ENCODE assay signal across 8 cellular contexts in the genomic region with DNA sequence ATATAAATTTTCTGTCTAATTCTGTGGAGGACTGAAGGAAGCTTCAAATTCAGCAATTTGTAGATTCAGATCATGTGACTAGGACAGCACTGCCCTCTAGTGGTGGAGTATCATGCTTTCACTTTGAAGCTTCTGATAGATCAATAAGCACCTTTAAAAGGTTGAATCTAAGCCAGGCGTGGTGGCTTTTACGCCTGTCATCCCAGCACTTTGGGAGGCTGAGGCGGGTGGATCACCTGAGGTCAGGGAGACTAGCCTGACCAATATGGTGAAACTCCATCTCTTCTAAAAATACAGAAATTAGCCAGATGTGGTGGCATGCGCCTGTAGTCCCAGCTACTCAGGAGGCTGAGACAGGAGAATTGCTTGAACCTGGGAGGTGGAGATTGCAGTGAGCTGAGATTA. TPM values are rescaled to one million over a fixed set of nuclear protein-coding genes. Genes with fewer than 3 reads are reported as not detected.
DNase-seq lines count a peak whose midpoint lies in the region; ATAC-seq and TF ChIP-seq lines count a peak whose summit lies in the region.
"Not testable (repeated sequence)": the region's sequence is repeated elsewhere in the genome, so short reads cannot be mapped to it uniquely, and the experiment has no call there.

No MANE protein-coding gene starts in this region.

- H3K27me3 Mint-ChIP-seq in CD4-positive, CD25-positive, alpha-beta regulatory T cell = peaks cover 23% of the 10 kb centered on the region

- not testable (repeated sequence) for H3K9me3 ChIP-seq in CD4-positive, CD25-positive, alpha-beta regulatory T cell (ENCODE audit: control insufficient read depth in 2 of 2, low read length in 2 of 2); HCT116 (ENCODE audit: control insufficient read depth in 1 of 2, insufficient read depth in 1 of 2, low read depth in 1 of 2, low read length in 2 of 2); SU-DHL-6 (ENCODE audit: insufficient read depth, low read length); fibroblast of lung (ENCODE audit: control insufficient read depth, insufficient read depth, low read depth, low read length)

- peaks cover 99% of the 10 kb centered on the region for H3K79me2 ChIP-seq in HCT116 (ENCODE audit: insufficient read depth, low read length)
- not testable (repeated sequence) for H3K79me2 ChIP-seq in SU-DHL-6 (ENCODE audit: insufficient read depth, low read length)
- H3K79me2 ChIP-seq in fibroblast of lung (ENCODE audit: control insufficient read depth, insufficient read depth, low read length) = peaks cover 71% of the 10 kb centered on the region

- not testable (repeated sequence) for H3K36me3 Mint-ChIP-seq in CD4-positive, CD25-positive, alpha-beta regulatory T cell

- peak; percentile 49 to 72 (median 65); a peak in 5 of 6 replicates for TF ChIP-seq CTCF in HCT116 (IDR thresholded peaks at IDR 0.05 in 2 of 3, conservative IDR thresholded peaks at IDR 0.05 in 1 of 3; ENCODE audit: borderline replicate concordance in 1 of 3, insufficient read depth in 1 of 3, low read depth in 2 of 3, low read length in 2 of 3)
- peak; percentile 77 for TF ChIP-seq CTCF in SU-DHL-6 (IDR thresholded peaks at IDR 0.05; ENCODE audit: insufficient read depth, low read length, poor library complexity, severe bottlenecking)
- peak; percentile 59 to 70 for TF ChIP-seq CTCF in fibroblast of lung (conservative IDR thresholded peaks at IDR 0.05 in 1 of 2, IDR thresholded peaks at IDR 0.05 in 1 of 2; ENCODE audit: low read depth in 1 of 2, low read length in 2 of 2)

- RAD21 ChIA-PET in HCT116 (lab: Charles Lee; ENCODE audit: low non-redundant PET in 1 of 2, low total read pairs in 2 of 2, uncharacterized antibody in 2 of 2, unreplicated experiment in 2 of 2) = interaction anchor here (0.5 to 1.1 kb wide), 4 partner anchors 21 to 108 kb away, joined by 3 to 5 read pairs (median 4); no protein-coding TSS in a partner anchor

- TF ChIP-seq POLR2A in HCT116 (IDR thresholded peaks at IDR 0.05; ENCODE audit: borderline replicate concordance, extremely low read depth, insufficient read depth, insufficient read length) = not testable (repeated sequence)

- H3K4me1 Mint-ChIP-seq in CD4-positive, CD25-positive, alpha-beta regulatory T cell = not testable (repeated sequence)

- H3K4me2 ChIP-seq in HCT116 (ENCODE audit: low read length); SU-DHL-6 (ENCODE audit: low read depth, low read length, poor library complexity, severe bottlenecking); fibroblast of lung (ENCODE audit: extremely low read depth, insufficient read depth, low read length): not testable (repeated sequence)

- intact Hi-C loops in HCT116 (cut with micrococcal nuclease) = loop anchor here (5.0 kb wide), 1 partner anchor 91 kb away; no protein-coding TSS in a partner anchor

- not testable (repeated sequence) for H3K4me3 ChIP-seq in CD4-positive, CD25-positive, alpha-beta regulatory T cell (ENCODE audit: low read depth, low read length); HCT116 (replicated peaks in 1 of 2; ENCODE audit: low read depth in 1 of 2, low read length in 2 of 2); SU-DHL-6 (ENCODE audit: insufficient read depth, low read length, poor library complexity, severe bottlenecking); fibroblast of lung (replicated peaks in 1 of 4; ENCODE audit: control extremely low read depth in 1 of 4, insufficient read depth in 1 of 4, low read depth in 3 of 4, low read length in 4 of 4)

- H3K9me3 Mint-ChIP-seq in CD4-positive, CD25-positive, alpha-beta regulatory T cell = not testable (repeated sequence)

- H3K9ac ChIP-seq in HCT116 (ENCODE audit: low read length); SU-DHL-6 (ENCODE audit: low read length); fibroblast of lung (ENCODE audit: insufficient read depth, low read length): not testable (repeated sequence)

- not testable (repeated sequence) for H3K4me1 ChIP-seq in CD4-positive, CD25-positive, alpha-beta regulatory T cell (ENCODE audit: control insufficient read depth, insufficient read depth, low read length, poor library complexity, severe bottlenecking)
- H3K4me1 ChIP-seq in HCT116 (ENCODE audit: control insufficient read depth in 1 of 2, insufficient read depth in 2 of 2, low read length in 2 of 2) (peaks cover 5 to 26% of the 10 kb centered on the region in 2 experiments; a peak in 3 of 4 replicates), fibroblast of lung (ENCODE audit: control insufficient read depth, extremely low read depth, insufficient read depth, low read length) (peaks cover 14% of the 10 kb centered on the region)

- H2AFZ ChIP-seq in HCT116 (ENCODE audit: low read depth, low read length, poor library complexity, severe bottlenecking); SU-DHL-6 (ENCODE audit: low read depth, low read length, severe bottlenecking); fibroblast of lung (ENCODE audit: low read length): not testable (repeated sequence)

- H3K36me3 ChIP-seq in CD4-positive, CD25-positive, alpha-beta regulatory T cell (ENCODE audit: control insufficient read depth, insufficient read depth, low read length); HCT116 (ENCODE audit: control insufficient read depth in 1 of 2, insufficient read depth in 2 of 2, low read length in 2 of 2); SU-DHL-6 (ENCODE audit: low read length); fibroblast of lung (ENCODE audit: control insufficient read depth, insufficient read depth, low read length): not testable (repeated sequence)

- H3K27ac ChIP-seq in CD4-positive, CD25-positive, alpha-beta regulatory T cell (ENCODE audit: insufficient read depth, low read length, poor library complexity, severe bottlenecking); HCT116 (ENCODE audit: low read depth, low read length); SU-DHL-6 (ENCODE audit: low read depth, low read length); fibroblast of lung (ENCODE audit: insufficient read depth, low read length): not testable (repeated sequence)

- H3K27me3 ChIP-seq in CD4-positive, CD25-positive, alpha-beta regulatory T cell (ENCODE audit: control insufficient read depth, insufficient read depth, low read length); HCT116 (ENCODE audit: insufficient read depth, low read length); SU-DHL-6 (ENCODE audit: low read length); fibroblast of lung (ENCODE audit: control insufficient read depth, insufficient read depth, low read length): not testable (repeated sequence)

- DNase-seq in CD4-positive, CD25-positive, alpha-beta regulatory T cell = peak; percentile 12 to 85 (median 20)
- DNase-seq in HCT116 (ENCODE audit: low read depth, low spot score) (peak; percentile 74), NCI-H2107 (lab: John Stamatoyannopoulos, UW) (peak; percentile 35), fibroblast of lung (ENCODE audit: low read depth in 2 of 2) (peak; percentile 37 to 73), mucosa of gallbladder (ENCODE audit: low spot score) (peak; percentile 69)
- peak; percentile 24 for DNase-seq in activated gamma-delta T cell treated with anti-CD3 and anti-CD28 coated beads, Interleukin-2, amount 50 U/mL, for 16 hours (ENCODE audit: low read depth)
- DNase-seq in stimulated activated CD8-positive, alpha-beta memory T cell treated with anti-CD3 and anti-CD28 coated beads, Interleukin-15, amount 100 ng/mL, for 48 hours (ENCODE audit: low read depth in 2 of 2) = peak; percentile 8 to 28

- POLR2A ChIA-PET in HCT116 (lab: Charles Lee) = not testable (repeated sequence)

- peaks cover 35% of the 10 kb centered on the region for H4K20me1 ChIP-seq in HCT116 (ENCODE audit: insufficient read depth)
- not testable (repeated sequence) for H4K20me1 ChIP-seq in SU-DHL-6 (ENCODE audit: low read depth, low read length); fibroblast of lung (ENCODE audit: control insufficient read depth, extremely low read depth, insufficient read depth, low read length)

- not testable (repeated sequence) for H3K27ac Mint-ChIP-seq in CD4-positive, CD25-positive, alpha-beta regulatory T cell

- H3F3A ChIP-seq in SU-DHL-6 (ENCODE audit: insufficient read depth) = not testable (repeated sequence)

- not testable (repeated sequence) for H3K9me2 ChIP-seq in HCT116 (ENCODE audit: insufficient read depth); SU-DHL-6 (replicated peaks; ENCODE audit: insufficient read depth, low read length)

- not testable (repeated sequence) for ATAC-seq in CD4-positive, CD25-positive, alpha-beta regulatory T cell (ENCODE audit: low read depth in 2 of 2)
- peak; percentile 70 for ATAC-seq in HCT116

- not testable (repeated sequence) for BruUV-seq in HCT116 (replicated peaks; lab: Mats Ljungman, UMichigan)

- CTCF ChIA-PET in HCT116 (lab: Charles Lee) = interaction anchor here (0.7 to 3.3 kb wide), 23 partner anchors 8 to 144 kb away, joined by 3 to 32 read pairs (median 6); no protein-coding TSS in a partner anchor

- peak; percentile 62 for TF ChIP-seq RAD21 in HCT116 (IDR thresholded peaks at IDR 0.05; ENCODE audit: low read depth)

- not testable (repeated sequence) for H3K4me3 Mint-ChIP-seq in CD4-positive, CD25-positive, alpha-beta regulatory T cell

TF ChIP-seq in HCT116, 20 proteins besides CTCF, POLR2A, EP300 and RAD21:
- peak; percentile 51; the same call in 1 of the 2 replicates for TF ChIP-seq CBX3 (IDR thresholded peaks at IDR 0.05; ENCODE audit: low read depth)

RNA-seq across cellular contexts. Expression of gene IGF2BP2, which starts 56.3 kb away (rescaled TPM):
- total RNA-seq in CD4-positive, CD25-positive, alpha-beta regulatory T cell = 3.6 TPM
- polyA plus RNA-seq in CD4-positive, CD25-positive, alpha-beta regulatory T cell = not detected
- total RNA-seq in HCT116 (2021; ENCODE audit: unreplicated experiment) = 135 TPM
- 75.1 and 88.7 TPM in 2 replicates for polyA plus RNA-seq in HCT116 (2012)
- total RNA-seq in fibroblast of lung = 26.2 and 46.1 TPM in 2 replicates
- 5.5 and 7.1 TPM in 2 replicates for polyA plus RNA-seq in fibroblast of lung
- polyA plus RNA-seq in fibroblast of lung (2012) = 72.6 and 75.1 TPM in 2 replicates
- 26.0 and 30.6 TPM in 2 replicates for polyA minus RNA-seq in fibroblast of lung (ENCODE audit: low replicate concordance)
- 26.7 TPM for total RNA-seq in mucosa of gallbladder

Comparison
In these comparisons a context has a peak if more than half of its experiments do, and no peak if none do; other contexts are left out.
1. DNase-seq: peak in every context shown above with its lines; median percentile 74 in HCT116; 69 in mucosa of gallbladder; 55 in fibroblast of lung; 35 in NCI-H2107; 24 in activated gamma-delta T cell treated with anti-CD3 and anti-CD28 coated beads, Interleukin-2, amount 50 U/mL, for 16 hours; 20 in CD4-positive, CD25-positive, alpha-beta regulatory T cell; 18 in stimulated activated CD8-positive, alpha-beta memory T cell treated with anti-CD3 and anti-CD28 coated beads, Interleukin-15, amount 100 ng/mL, for 48 hours.